In the genomic region with DNA sequence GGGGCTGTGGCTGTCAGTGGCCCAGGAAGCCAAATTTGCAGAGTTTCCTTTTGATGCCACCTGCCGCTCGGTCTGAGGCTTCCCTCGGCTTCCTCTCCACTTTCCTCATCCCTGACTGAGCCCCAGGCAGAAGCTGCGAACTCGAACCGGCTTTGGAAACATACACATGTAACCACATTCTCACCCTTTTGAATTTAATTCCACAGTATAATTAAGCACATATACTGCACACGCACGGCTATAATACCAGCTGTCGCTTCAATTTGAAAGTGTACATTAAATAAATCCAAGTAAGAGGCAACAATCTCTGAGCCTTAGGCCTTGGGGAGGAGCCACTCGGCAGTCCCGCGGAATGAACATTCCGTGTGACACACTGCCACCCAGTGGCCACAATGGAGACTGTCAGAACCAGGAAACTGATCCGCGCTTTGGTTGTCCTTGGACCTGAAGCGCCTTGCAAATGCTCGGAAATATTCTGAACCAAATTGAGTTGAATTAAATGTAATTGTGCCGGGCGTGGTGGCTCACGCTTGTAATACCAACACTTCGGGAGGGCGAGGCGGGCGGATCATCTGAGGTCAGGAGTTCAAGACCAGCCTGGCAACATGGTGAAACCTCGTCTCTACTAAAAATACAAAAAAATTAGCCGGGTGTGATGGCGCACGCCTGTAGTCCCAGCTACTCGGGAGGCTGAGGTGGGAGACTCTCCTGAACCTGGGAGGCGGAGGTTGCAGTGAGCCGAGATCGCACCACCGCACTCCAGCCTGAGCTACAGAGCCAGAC, we compare ENCODE assay signal across 8 cellular contexts.
DNase-seq lines count a peak whose midpoint lies in the region; ATAC-seq and TF ChIP-seq lines count a peak whose summit lies in the region.

No MANE protein-coding gene starts in this region.

- DNase-seq in AG20443 (ENCODE audit: low spot score) (peak; percentile 89), NCI-H2227 (lab: John Stamatoyannopoulos, UW; ENCODE audit: unreplicated experiment) (peak; percentile 91), chondrocyte (ENCODE audit: low spot score) (no peak), left colon (peak; percentile 67 to 88)
- peak; percentile 71 for DNase-seq in activated CD4-positive, alpha-beta T cell treated with anti-CD3 and anti-CD28 coated beads for 1 hour
- peak; percentile 79 for DNase-seq in stimulated activated CD4-positive, alpha-beta T cell treated with anti-CD3 and anti-CD28 coated beads, Interleukin-1b, Interleukin-23, amount 100 ng/mL, for 48 hours

- no peaks in the 10 kb centered on the region for H3K36me3 Mint-ChIP-seq in chondrocyte (ENCODE audit: low read depth)

- peaks cover 3% of the 10 kb centered on the region for H3K27me3 Mint-ChIP-seq in chondrocyte (ENCODE audit: low read depth)

- intact Hi-C loops in left colon (cut with DNase I, micrococcal nuclease): loop anchor here in 1 of 2 donors (10.0 kb wide), 1 partner anchor 1823 kb away; no protein-coding TSS in a partner anchor

- no peaks in the 10 kb centered on the region for H3K9me3 Mint-ChIP-seq in chondrocyte (ENCODE audit: low read depth)

- H3K4me1 Mint-ChIP-seq in chondrocyte (ENCODE audit: low read depth): peaks cover 37% of the 10 kb centered on the region

- H3K27ac Mint-ChIP-seq in chondrocyte (ENCODE audit: unreplicated experiment): peak overlapping the region; percentile 60

- TF ChIP-seq CTCF in chondrocyte (IDR thresholded peaks at IDR 0.05): peak; percentile 99

- H3K4me3 Mint-ChIP-seq in chondrocyte (ENCODE audit: unreplicated experiment): peak overlapping the region; percentile 76

- ATAC-seq in GM19023 (IDR thresholded peaks at IDR 0.05; ENCODE audit: unreplicated experiment) (peak; percentile 88), HG03196 (IDR thresholded peaks at IDR 0.05; ENCODE audit: unreplicated experiment) (peak; percentile 80), left colon (peak; percentile 98)
